16 cellular contexts compared by ENCODE assay signal in the genomic region with DNA sequence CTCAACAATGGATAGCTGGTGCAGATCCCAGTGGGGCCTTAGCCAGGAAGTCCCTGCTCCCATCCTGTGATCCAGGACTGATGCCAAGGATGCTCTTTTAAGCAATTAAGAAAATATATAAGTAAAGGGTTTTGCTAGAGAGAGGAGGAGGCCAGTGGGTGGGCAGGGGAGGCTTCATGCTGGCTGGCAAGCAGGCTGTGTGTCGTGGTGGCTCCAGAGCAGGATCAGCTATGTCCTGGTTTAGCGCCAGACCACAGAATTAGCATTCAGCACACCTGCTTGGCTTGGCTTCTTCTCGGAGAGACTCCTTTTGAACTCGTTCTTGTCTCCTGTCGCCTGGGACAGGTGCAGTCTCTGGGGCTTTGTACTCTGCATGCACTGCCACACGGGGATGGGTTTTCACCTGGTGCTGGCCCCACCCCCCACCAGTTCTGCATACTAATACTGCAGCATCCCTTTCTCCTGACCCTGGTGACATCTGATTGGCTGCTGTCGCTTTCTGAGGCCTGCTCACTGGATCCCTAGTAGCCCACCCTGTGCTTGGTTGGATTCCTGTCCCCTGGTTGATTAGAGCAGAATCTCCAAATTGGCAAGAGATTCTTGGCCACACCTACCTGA.
DNase-seq lines count a peak whose midpoint lies in the region; ATAC-seq and TF ChIP-seq lines count a peak whose summit lies in the region.
"Had no signal": no experiment of that assay in that cellular context is flagged by ENCODE, and none has a peak within 500 bp of the region (broad histone marks: within the 10 kb centered on the region; RNA-seq: fewer than 3 reads in every experiment).

No MANE protein-coding gene starts in this region.

- no peaks in the 10 kb centered on the region for H3K27me3 Mint-ChIP-seq in chondrocyte (ENCODE audit: low read depth)
- H3K27me3 Mint-ChIP-seq: CD4-positive, CD25-positive, alpha-beta regulatory T cell; stimulated activated naive CD8-positive, alpha-beta T cell treated with anti-CD3 and anti-CD28 coated beads, Interleukin-15, amount 100 ng/mL, for 72 hours had no signal

- ATAC-seq in GM21619 (IDR thresholded peaks at IDR 0.05; ENCODE audit: unreplicated experiment): no peak
- ATAC-seq: activated T-cell treated with anti-CD3 and anti-CD28 coated beads, Interleukin-2, amount 50 U/mL, for 4 hours; stimulated activated naive CD8-positive, alpha-beta T cell treated with anti-CD3 and anti-CD28 coated beads, Interleukin-15, amount 100 ng/mL, for 72 hours had no signal

- peaks cover 28% of the 10 kb centered on the region for H3K36me3 Mint-ChIP-seq in chondrocyte (ENCODE audit: low read depth)

- H3K27me3 ChIP-seq in ACC112 (ENCODE audit: insufficient read depth, low read length): no peaks in the 10 kb centered on the region
- H3K27me3 ChIP-seq: adrenal gland, colonic mucosa had no signal

- H3K79me2 ChIP-seq in ACC112 (ENCODE audit: control insufficient read depth, insufficient read depth, low read length, unreplicated experiment): no peaks in the 10 kb centered on the region

- H3K9me3 Mint-ChIP-seq in chondrocyte (ENCODE audit: low read depth): no peaks in the 10 kb centered on the region
- H3K9me3 Mint-ChIP-seq: activated T-cell treated with anti-CD3 and anti-CD28 coated beads, Interleukin-2, amount 50 U/mL, for 4 hours; CD4-positive, CD25-positive, alpha-beta regulatory T cell; stimulated activated naive CD8-positive, alpha-beta T cell treated with anti-CD3 and anti-CD28 coated beads, Interleukin-15, amount 100 ng/mL, for 72 hours; T-helper 1 cell treated with Interleukin-12 subunit alpha and Interleukin-12 subunit beta and Interleukin-4 antibody, amounts not matched to agents 30 μg/mL and 1 μg/mL, for 36 hours had no signal

- H3K4me3 ChIP-seq in ACC112 (ENCODE audit: low read depth, low read length): no peak overlapping the region
- H3K4me3 ChIP-seq: adrenal gland, colonic mucosa had no signal

- H3K4me1 ChIP-seq in ACC112 (ENCODE audit: control insufficient read depth, insufficient read depth, low read length, unreplicated experiment): peaks cover 18% of the 10 kb centered on the region
- H3K4me1 ChIP-seq: colonic mucosa had no signal

- H3K27ac Mint-ChIP-seq in chondrocyte (ENCODE audit: unreplicated experiment): peak overlapping the region; percentile 63
- H3K27ac Mint-ChIP-seq: stimulated activated naive CD8-positive, alpha-beta T cell treated with anti-CD3 and anti-CD28 coated beads, Interleukin-15, amount 100 ng/mL, for 72 hours; T-helper 1 cell treated with Interleukin-12 subunit alpha and Interleukin-12 subunit beta and Interleukin-4 antibody, amounts not matched to agents 30 μg/mL and 1 μg/mL, for 36 hours had no signal

- H3K4me3 Mint-ChIP-seq in chondrocyte (ENCODE audit: unreplicated experiment): no peak overlapping the region
- H3K4me3 Mint-ChIP-seq: activated T-cell treated with anti-CD3 and anti-CD28 coated beads, Interleukin-2, amount 50 U/mL, for 4 hours; CD4-positive, CD25-positive, alpha-beta regulatory T cell; stimulated activated naive CD8-positive, alpha-beta T cell treated with anti-CD3 and anti-CD28 coated beads, Interleukin-15, amount 100 ng/mL, for 72 hours; T-helper 1 cell treated with Interleukin-12 subunit alpha and Interleukin-12 subunit beta and Interleukin-4 antibody, amounts not matched to agents 30 μg/mL and 1 μg/mL, for 36 hours had no signal

- peaks cover 6% of the 10 kb centered on the region; the same call in 1 of the 2 replicates for H3K36me3 ChIP-seq in ACC112 (ENCODE audit: insufficient read depth, low read length)

- no peak overlapping the region for H2AFZ ChIP-seq in ACC112 (ENCODE audit: low read length, unreplicated experiment)

- no peak for TF ChIP-seq CTCF in chondrocyte (IDR thresholded peaks at IDR 0.05)

- peak; percentile 21 for DNase-seq in Daoy (ENCODE audit: low read depth)
- peak; percentile 89 for DNase-seq in NCI-H510A (lab: John Stamatoyannopoulos, UW)
- no peak for DNase-seq in chondrocyte (ENCODE audit: low spot score)
- no peak for DNase-seq in Kasumi-1 (lab: John Stamatoyannopoulos, UW)
- DNase-seq in DMS114 treated with DMSO at 0.1 percent for 48 hours (lab: John Stamatoyannopoulos, UW; ENCODE audit: unreplicated experiment): no peak
- DNase-seq in HCEC 1CT: no peak
- DNase-seq: activated CD4-positive, alpha-beta T cell treated with anti-CD3 and anti-CD28 coated beads for 4 hours; activated T-cell treated with anti-CD3 and anti-CD28 coated beads, Interleukin-2, amount 50 U/mL, for 4 hours; CD4-positive, CD25-positive, alpha-beta regulatory T cell; colonic mucosa; nucleus accumbens; stimulated activated naive CD8-positive, alpha-beta T cell treated with anti-CD3 and anti-CD28 coated beads, Interleukin-15, amount 100 ng/mL, for 72 hours had no signal

- H3K4me1 Mint-ChIP-seq in chondrocyte (ENCODE audit: low read depth): peaks cover 26% of the 10 kb centered on the region

- peak overlapping the region; percentile 10; the same call in 1 of the 2 replicates for H3K27ac ChIP-seq in ACC112 (ENCODE audit: low read depth, low read length)
- H3K27ac ChIP-seq: colonic mucosa had no signal

Comparison
In these comparisons a context has a peak if more than half of its experiments do, and no peak if none do; other contexts are left out.
1. DNase-seq: peak in Daoy (single experiment) and NCI-H510A (single experiment); none in chondrocyte (single experiment), Kasumi-1 (0 of 2), DMS114 treated with DMSO at 0.1 percent for 48 hours (single experiment) and HCEC 1CT (single experiment).